2 cellular contexts compared by ENCODE assay signal in genomic region chr7:158094671-158095256, GRCh38.
TF ChIP-seq lines count a peak whose summit lies in the region.

No MANE protein-coding gene starts in this region.

TF ChIP-seq in GM23338, 12 proteins besides CTCF, POLR2A, EP300 and RAD21 (continued from another document):
- TF ChIP-seq ZNF462 (CRISPR knock-in tag; IDR thresholded peaks at IDR 0.05) (no peak), JUNB (IDR thresholded peaks at IDR 0.05; ENCODE audit: unreplicated experiment) (no peak)

TF ChIP-seq in HCT116, 20 proteins besides CTCF, POLR2A, EP300 and RAD21 (continued from another document):
- no peak for TF ChIP-seq YY1 (IDR thresholded peaks at IDR 0.05; ENCODE audit: extremely low read depth, insufficient replicate concordance, low read depth, low read length)
- no peak for TF ChIP-seq ELF1 (IDR thresholded peaks at IDR 0.05; ENCODE audit: borderline replicate concordance, low read depth)
- TF ChIP-seq POLR2AphosphoS5 (IDR thresholded peaks at IDR 0.05; ENCODE audit: low read depth, low read length) = no peak
- no peak for TF ChIP-seq ZNF274 (IDR thresholded peaks at IDR 0.05; ENCODE audit: low read depth, low read length)
- no peak for TF ChIP-seq REST (IDR thresholded peaks at IDR 0.05; ENCODE audit: low read depth)
- no peak for TF ChIP-seq ATF3 (IDR thresholded peaks at IDR 0.05)
- TF ChIP-seq FOSL1 (IDR thresholded peaks at IDR 0.05; ENCODE audit: low read depth) = no peak
TF ChIP-seq in HCT116: peak in this region for 0.
